In the genomic region with DNA sequence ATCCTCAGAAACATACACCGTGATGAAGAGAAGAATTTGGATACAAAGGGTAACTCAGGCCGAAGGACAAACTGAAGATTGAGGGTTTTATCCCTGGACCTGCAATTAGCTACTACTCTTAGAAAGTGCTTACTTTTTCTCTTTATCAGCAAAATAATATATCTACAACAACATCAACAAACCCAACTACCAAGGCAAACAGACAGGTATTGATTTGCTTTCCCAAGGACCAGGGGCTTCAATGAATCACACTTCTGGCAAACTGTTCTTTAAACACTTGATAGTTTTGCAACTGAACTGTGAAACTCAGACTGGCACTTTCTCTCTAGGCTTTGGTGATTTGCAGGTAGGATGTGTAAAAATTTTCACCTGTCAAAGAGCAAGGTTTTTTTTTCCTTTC, we compare ENCODE assay signal across 34 cellular contexts.
"Had no signal": no experiment of that assay in that cellular context is flagged by ENCODE, and none has a peak within 500 bp of the region (broad histone marks: within the 10 kb centered on the region; RNA-seq: fewer than 3 reads in every experiment).

No MANE protein-coding gene starts in this region.

- ATAC-seq: activated naive CD4-positive, alpha-beta T cell treated with anti-CD3 and anti-CD28 coated beads, Interleukin-2, amount 50 U/mL, for 72 hours; activated naive CD8-positive, alpha-beta T cell treated with anti-CD3 and anti-CD28 coated beads, Interleukin-2, amount 50 U/mL, for 24 hours; activated T-cell treated with anti-CD3 and anti-CD28 coated beads, Interleukin-2, amount 50 U/mL, for 4 hours; activated T-cell treated with anti-CD3 and anti-CD28 coated beads, Interleukin-2, amount 50 U/mL, for 72 hours; activated T-helper 17 cell treated with anti-CD3 and anti-CD28 coated beads, Interleukin-2, amount 50 U/mL, for 72 hours; body of pancreas had no signal

- H3K27me3 ChIP-seq: adrenal gland, ascending aorta, body of pancreas, brain microvascular endothelial cell, breast epithelium, cardiac muscle cell had no signal

- DNase-seq: activated effector memory CD4-positive, alpha-beta T cell treated with anti-CD3 and anti-CD28 coated beads, Interleukin-2, amount 50 U/mL, for 16 hours; activated effector memory CD4-positive, alpha-beta T cell treated with Interleukin-2 at 50 U/mL for 16 hours; activated gamma-delta T cell; activated gamma-delta T cell treated with Interleukin-2 at 50 U/mL for 16 hours; activated naive CD4-positive, alpha-beta T cell; activated naive CD4-positive, alpha-beta T cell treated with anti-CD3 and anti-CD28 coated beads for 36 hours; activated naive CD4-positive, alpha-beta T cell treated with anti-CD3 and anti-CD28 coated beads, Interleukin-2, amount 10 ng/mL, durations not matched to agents 7 days and 5 days; activated naive CD4-positive, alpha-beta T cell treated with anti-CD3 and anti-CD28 coated beads, Interleukin-2, amount 50 U/mL, for 16 hours; activated naive CD4-positive, alpha-beta T cell treated with Interleukin-2 at 50 U/mL for 16 hours; activated naive CD8-positive, alpha-beta T cell treated with anti-CD3 and anti-CD28 coated beads for 36 hours; activated naive CD8-positive, alpha-beta T cell treated with anti-CD3 and anti-CD28 coated beads, Interleukin-2, amount 10 ng/mL, durations not matched to agents 7 days and 5 days; activated naive CD8-positive, alpha-beta T cell treated with anti-CD3 and anti-CD28 coated beads, Interleukin-2, amount 50 U/mL, for 24 hours; activated T-cell treated with anti-CD3 and anti-CD28 coated beads, Interleukin-2, amount 50 U/mL, for 1 hour; activated T-cell treated with anti-CD3 and anti-CD28 coated beads, Interleukin-2, amount 50 U/mL, for 24 hours; activated T-cell treated with anti-CD3 and anti-CD28 coated beads, Interleukin-2, amount 50 U/mL, for 4 hours; activated T-cell treated with anti-CD3 and anti-CD28 coated beads, Interleukin-2, amount 50 U/mL, for 48 hours; activated T-cell treated with anti-CD3 and anti-CD28 coated beads, Interleukin-2, amount 50 U/mL, for 72 hours; adrenal gland; amniotic stem cell; amygdala; anterior cingulate cortex; aorta; body of pancreas; brain microvascular endothelial cell; caudate nucleus; central memory CD4-positive, alpha-beta T cell; cerebellar nuclear complex had no signal

- H3K4me3 ChIP-seq: adrenal gland, ascending aorta, body of pancreas, breast epithelium, cardiac muscle cell had no signal

- H3K36me3 ChIP-seq: adrenal gland, ascending aorta, brain microvascular endothelial cell, breast epithelium, cardiac muscle cell had no signal

- H3K4me1 ChIP-seq: adrenal gland, ascending aorta, body of pancreas, breast epithelium had no signal

- H3K9me3 ChIP-seq: adrenal gland, ascending aorta, body of pancreas, breast epithelium had no signal

- FAIRE-seq: astrocyte, bronchial epithelial cell had no signal

- H3K27ac ChIP-seq: adrenal gland, ascending aorta, body of pancreas, brain microvascular endothelial cell, breast epithelium, cardiac muscle cell had no signal
